Comparison of ENCODE assay signal across 9 cellular contexts in the genomic region with DNA sequence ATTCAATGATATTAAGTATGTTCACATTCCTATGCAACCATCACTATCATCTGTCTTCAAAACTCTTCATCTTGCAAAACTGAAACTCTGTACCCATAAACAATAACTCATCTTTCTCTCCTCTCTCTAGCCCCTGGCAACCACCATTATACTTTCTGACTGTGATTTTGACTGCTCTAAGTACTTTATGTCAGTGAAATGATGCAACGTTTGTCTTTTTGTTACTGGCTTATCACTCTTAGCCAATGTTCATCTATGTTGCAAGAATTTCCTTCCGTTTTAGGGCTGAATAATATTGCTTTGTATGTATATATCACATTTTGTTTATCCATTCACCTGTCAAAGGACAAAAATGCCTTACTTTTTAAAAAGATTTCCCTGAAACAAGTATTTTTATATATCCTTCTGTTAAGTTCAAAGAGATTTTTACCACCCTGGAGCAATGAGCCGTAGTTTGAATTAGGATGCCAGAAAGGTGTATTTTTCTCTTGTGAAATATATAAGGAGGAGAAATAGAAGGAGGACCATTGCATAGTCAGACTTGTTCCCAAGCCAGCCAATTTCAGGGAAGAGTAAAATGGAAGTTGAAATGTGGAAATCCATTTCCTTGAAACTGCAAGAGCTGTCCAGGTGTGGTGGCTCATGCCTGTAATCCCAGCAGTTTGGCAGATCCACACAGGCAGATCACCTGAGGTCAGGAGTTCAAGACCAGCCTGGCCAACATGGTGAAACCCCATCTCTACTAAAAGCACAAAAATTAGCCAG.
A peak's percentile ranks its signal among the peaks of the same experiment; 100 is the strongest.
DNase-seq lines count a peak whose midpoint lies in the region; ATAC-seq and TF ChIP-seq lines count a peak whose summit lies in the region.
"Had no signal": no experiment of that assay in that cellular context is flagged by ENCODE, and none has a peak within 500 bp of the region (broad histone marks: within the 10 kb centered on the region; RNA-seq: fewer than 3 reads in every experiment).

No MANE protein-coding gene starts in this region.

- no peaks in the 10 kb centered on the region for H3K27me3 Mint-ChIP-seq in T-helper 2 cell treated with Interferon-gamma antibody and Interleukin-4, amounts not matched to agents 5 μg/mL and 100 μg/mL, for 36 hours (ENCODE audit: low read depth)

- H3K4me3 Mint-ChIP-seq in T-helper 2 cell treated with Interferon-gamma antibody and Interleukin-4, amounts not matched to agents 5 μg/mL and 100 μg/mL, for 36 hours: peak overlapping the region; percentile 44

- H3K36me3 ChIP-seq in BLaER1 treated with 17β-estradiol and CSF1 and Interleukin-3, amounts not matched to agents 10 nM and 100 nM: no peaks in the 10 kb centered on the region

- H3K9me3 Mint-ChIP-seq in T-helper 2 cell treated with Interferon-gamma antibody and Interleukin-4, amounts not matched to agents 5 μg/mL and 100 μg/mL, for 36 hours: no peaks in the 10 kb centered on the region

- peaks cover 45% of the 10 kb centered on the region for H3K4me1 Mint-ChIP-seq in T-helper 2 cell treated with Interferon-gamma antibody and Interleukin-4, amounts not matched to agents 5 μg/mL and 100 μg/mL, for 36 hours (ENCODE audit: low read depth)

- 0 out of 22 replicates have a peak, but pooled peaks cover 0 to under 1% (median 0%) of the 10 kb centered on the region in 11 experiments for H4K20me1 ChIP-seq in BLaER1 treated with 17β-estradiol and CSF1 and Interleukin-3, amounts not matched to agents 10 nM and 100 nM

- TF ChIP-seq POLR2A in GM18505 (IDR thresholded peaks at IDR 0.05; ENCODE audit: borderline replicate concordance, extremely low read depth, insufficient read depth, insufficient read length): no peak

- H3K36me3 Mint-ChIP-seq in T-helper 2 cell treated with Interferon-gamma antibody and Interleukin-4, amounts not matched to agents 5 μg/mL and 100 μg/mL, for 36 hours (ENCODE audit: low read depth): peaks cover 11% of the 10 kb centered on the region

- DNase-seq in HL-60 (ENCODE audit: low read depth in 1 of 2, low spot score in 1 of 2) (peak; percentile 71 to 95), fibroblast of the conjunctiva (ENCODE audit: low read depth) (peak; percentile 20), SW 1271 (lab: John Stamatoyannopoulos, UW) (no peak)
- no peak for DNase-seq in T-helper 2 cell treated with Interferon-gamma antibody and Interleukin-4, amounts not matched to agents 5 μg/mL and 100 μg/mL, for 36 hours (ENCODE audit: low spot score)
- DNase-seq: NCI-H2227 treated with DMSO at 0.1 percent for 48 hours had no signal

- H3K27ac Mint-ChIP-seq in T-helper 2 cell treated with Interferon-gamma antibody and Interleukin-4, amounts not matched to agents 5 μg/mL and 100 μg/mL, for 36 hours: peak overlapping the region; percentile 81

- peaks cover 32 to 68% (median 60%) of the 10 kb centered on the region in 10 experiments for H3K4me1 ChIP-seq in BLaER1 treated with 17β-estradiol and CSF1 and Interleukin-3, amounts not matched to agents 10 nM and 100 nM

- no peaks in the 10 kb centered on the region for H3K9me3 ChIP-seq in BLaER1 treated with 17β-estradiol and CSF1 and Interleukin-3, amounts not matched to agents 10 nM and 100 nM (replicated peaks in 1 of 11)

- ATAC-seq in HG03039 (IDR thresholded peaks at IDR 0.05; ENCODE audit: unreplicated experiment): no peak
- no peak for ATAC-seq in GM18867 (IDR thresholded peaks at IDR 0.05; ENCODE audit: unreplicated experiment)
- ATAC-seq in GM18505 (IDR thresholded peaks at IDR 0.05; ENCODE audit: unreplicated experiment): no peak

- no peaks in the 10 kb centered on the region for H3K27me3 ChIP-seq in BLaER1 treated with 17β-estradiol and CSF1 and Interleukin-3, amounts not matched to agents 10 nM and 100 nM
- H3K27me3 ChIP-seq in HL-60 (ENCODE audit: insufficient read depth, poor library complexity, severe bottlenecking): no peaks in the 10 kb centered on the region

- peak overlapping the region in 10 of 11 experiments; percentile 0 to 37 (median 26); a peak in 10 of 22 replicates for H3K4me2 ChIP-seq in BLaER1 treated with 17β-estradiol and CSF1 and Interleukin-3, amounts not matched to agents 10 nM and 100 nM

- peak overlapping the region in 8 of 11 experiments; percentile 5 to 43 (median 24); a peak in 9 of 22 replicates for H3K27ac ChIP-seq in BLaER1 treated with 17β-estradiol and CSF1 and Interleukin-3, amounts not matched to agents 10 nM and 100 nM
- H3K27ac ChIP-seq in HL-60 (replicated peaks): peak overlapping the region; percentile 54

- H3K4me3 ChIP-seq in BLaER1 treated with 17β-estradiol and CSF1 and Interleukin-3, amounts not matched to agents 10 nM and 100 nM: no peak overlapping the region
- H3K4me3 ChIP-seq in HL-60 (replicated peaks; ENCODE audit: insufficient read depth, low read length): no peak overlapping the region

- TF ChIP-seq CTCF in HL-60 (IDR thresholded peaks at IDR 0.05; ENCODE audit: insufficient read depth, low read length): no peak

- H3K9ac ChIP-seq in BLaER1 treated with 17β-estradiol and CSF1 and Interleukin-3, amounts not matched to agents 10 nM and 100 nM: no peak overlapping the region; a peak in 1 of 22 replicates

Comparison
In these comparisons a context has a peak if more than half of its experiments do, and no peak if none do; other contexts are left out.
1. DNase-seq: peak in HL-60 (2 of 2) and fibroblast of the conjunctiva (single experiment); none in T-helper 2 cell treated with Interferon-gamma antibody and Interleukin-4, amounts not matched to agents 5 μg/mL and 100 μg/mL, for 36 hours (single experiment) and SW 1271 (0 of 2).